ENCODE assay signal across 10 cellular contexts in genomic region chr2:33275689-33276444, GRCh38.
DNase-seq lines count a peak whose midpoint lies in the region; ATAC-seq and TF ChIP-seq lines count a peak whose summit lies in the region.
"Had no signal": no experiment of that assay in that cellular context is flagged by ENCODE, and none has a peak within 500 bp of the region (broad histone marks: within the 10 kb centered on the region; RNA-seq: fewer than 3 reads in every experiment).

No MANE protein-coding gene starts in this region.

- H3K27ac Mint-ChIP-seq in Caco-2 (ENCODE audit: unreplicated experiment), result peak overlapping the region; percentile 4
- H3K27ac Mint-ChIP-seq in central memory CD8-positive, alpha-beta T cell (ENCODE audit: low read depth), result peak overlapping the region; percentile 64
- peak overlapping the region; percentile 80 for H3K27ac Mint-ChIP-seq in osteocyte (ENCODE audit: unreplicated experiment)

- no peaks in the 10 kb centered on the region for H3K9me3 ChIP-seq in Caco-2
- H3K9me3 ChIP-seq: suprapubic skin had no signal

- H3K4me3 Mint-ChIP-seq in Caco-2 (ENCODE audit: unreplicated experiment) (no peak overlapping the region), osteocyte (ENCODE audit: unreplicated experiment) (no peak overlapping the region)
- peak overlapping the region; percentile 1 for H3K4me3 Mint-ChIP-seq in central memory CD8-positive, alpha-beta T cell

- POLR2A ChIA-PET in Caco-2 (lab: Charles Lee), result no interaction called here

- no peaks in the 10 kb centered on the region for H3K36me3 ChIP-seq in Caco-2 (ENCODE audit: control insufficient read depth, insufficient read depth, low read length)
- H3K36me3 ChIP-seq: suprapubic skin had no signal

- ATAC-seq in central memory CD8-positive, alpha-beta T cell (replicated peaks; ENCODE audit: extremely low read depth, poor library complexity, severe bottlenecking), result peak; percentile 98
- no peak for ATAC-seq in HG03045 (IDR thresholded peaks at IDR 0.05; ENCODE audit: unreplicated experiment)

- no peaks in the 10 kb centered on the region for H3K9me3 Mint-ChIP-seq in Caco-2 (ENCODE audit: unreplicated experiment)
- no peaks in the 10 kb centered on the region for H3K9me3 Mint-ChIP-seq in central memory CD8-positive, alpha-beta T cell
- H3K9me3 Mint-ChIP-seq in osteocyte (ENCODE audit: unreplicated experiment), result no peaks in the 10 kb centered on the region

- H3K4me1 ChIP-seq in Caco-2, result 0 out of 2 replicates have a peak, but pooled peaks cover 4% of the 10 kb centered on the region

- TF ChIP-seq CTCF in Caco-2 (IDR thresholded peaks at IDR 0.05; ENCODE audit: insufficient read depth in 1 of 2, low read depth in 1 of 2, low read length in 1 of 2, severe bottlenecking in 1 of 2, unreplicated experiment in 1 of 2), result no peak
- TF ChIP-seq CTCF in osteocyte (IDR thresholded peaks at IDR 0.05), result no peak

- no peak overlapping the region for H3K4me3 ChIP-seq in Caco-2 (ENCODE audit: low read depth, low read length)
- H3K4me3 ChIP-seq: dorsolateral prefrontal cortex, suprapubic skin had no signal

- H3K4me1 Mint-ChIP-seq in Caco-2 (ENCODE audit: low read depth, unreplicated experiment) (peaks cover 17% of the 10 kb centered on the region), osteocyte (ENCODE audit: unreplicated experiment) (peaks cover 29% of the 10 kb centered on the region)
- H3K4me1 Mint-ChIP-seq in central memory CD8-positive, alpha-beta T cell, result peaks cover 8% of the 10 kb centered on the region

- peak; percentile 21 to 51 for DNase-seq in Caco-2
- peak in 1 of 2 donors; percentile 62 for DNase-seq in central memory CD8-positive, alpha-beta T cell (ENCODE audit: low spot score in 2 of 2)
- DNase-seq in osteocyte (ENCODE audit: extremely low spot score, unreplicated experiment), result no peak
- DNase-seq in NCI-H524 (lab: John Stamatoyannopoulos, UW), result no peak
- DNase-seq in NCI-H128 (lab: John Stamatoyannopoulos, UW; ENCODE audit: unreplicated experiment), result no peak
- DNase-seq in medulla oblongata (ENCODE audit: extremely low spot score), result no peak

- no peaks in the 10 kb centered on the region for H3K27me3 ChIP-seq in Caco-2 (replicated peaks; ENCODE audit: control insufficient read depth, insufficient read depth, low read length)
- H3K27me3 ChIP-seq: dorsolateral prefrontal cortex, suprapubic skin had no signal

- intact Hi-C loops in Caco-2 (cut with micrococcal nuclease; ENCODE audit: unreplicated experiment), result no loop called here

- CTCF ChIA-PET in Caco-2 (lab: Charles Lee), result no interaction called here

- H3K36me3 Mint-ChIP-seq in Caco-2 (ENCODE audit: insufficient read depth, unreplicated experiment), result peaks cover 11% of the 10 kb centered on the region
- H3K36me3 Mint-ChIP-seq in central memory CD8-positive, alpha-beta T cell (ENCODE audit: insufficient read depth), result no peaks in the 10 kb centered on the region
- H3K36me3 Mint-ChIP-seq in osteocyte (ENCODE audit: unreplicated experiment), result peaks cover 37% of the 10 kb centered on the region

- BruUV-seq in Caco-2 (replicated peaks; lab: Mats Ljungman, UMichigan), result no TSS peak

- H3K27me3 Mint-ChIP-seq in Caco-2 (ENCODE audit: insufficient read depth, unreplicated experiment) (no peaks in the 10 kb centered on the region), osteocyte (ENCODE audit: unreplicated experiment) (no peaks in the 10 kb centered on the region)
- H3K27me3 Mint-ChIP-seq in central memory CD8-positive, alpha-beta T cell, result no peaks in the 10 kb centered on the region

TF ChIP-seq in PFSK-1, 5 proteins besides CTCF, POLR2A, EP300 and RAD21:
- no peak for TF ChIP-seq TAF1 (IDR thresholded peaks at IDR 0.05; ENCODE audit: borderline replicate concordance, insufficient read depth, low read length)
- TF ChIP-seq FOXP2 (optimal IDR thresholded peaks at IDR 0.05; ENCODE audit: borderline replicate concordance, extremely low read depth, extremely low read length, insufficient read depth), result peak; percentile 97
- TF ChIP-seq SIN3A (IDR thresholded peaks at IDR 0.05; ENCODE audit: borderline replicate concordance, insufficient read depth, low read length), result no peak
- TF ChIP-seq, protein P1, sequence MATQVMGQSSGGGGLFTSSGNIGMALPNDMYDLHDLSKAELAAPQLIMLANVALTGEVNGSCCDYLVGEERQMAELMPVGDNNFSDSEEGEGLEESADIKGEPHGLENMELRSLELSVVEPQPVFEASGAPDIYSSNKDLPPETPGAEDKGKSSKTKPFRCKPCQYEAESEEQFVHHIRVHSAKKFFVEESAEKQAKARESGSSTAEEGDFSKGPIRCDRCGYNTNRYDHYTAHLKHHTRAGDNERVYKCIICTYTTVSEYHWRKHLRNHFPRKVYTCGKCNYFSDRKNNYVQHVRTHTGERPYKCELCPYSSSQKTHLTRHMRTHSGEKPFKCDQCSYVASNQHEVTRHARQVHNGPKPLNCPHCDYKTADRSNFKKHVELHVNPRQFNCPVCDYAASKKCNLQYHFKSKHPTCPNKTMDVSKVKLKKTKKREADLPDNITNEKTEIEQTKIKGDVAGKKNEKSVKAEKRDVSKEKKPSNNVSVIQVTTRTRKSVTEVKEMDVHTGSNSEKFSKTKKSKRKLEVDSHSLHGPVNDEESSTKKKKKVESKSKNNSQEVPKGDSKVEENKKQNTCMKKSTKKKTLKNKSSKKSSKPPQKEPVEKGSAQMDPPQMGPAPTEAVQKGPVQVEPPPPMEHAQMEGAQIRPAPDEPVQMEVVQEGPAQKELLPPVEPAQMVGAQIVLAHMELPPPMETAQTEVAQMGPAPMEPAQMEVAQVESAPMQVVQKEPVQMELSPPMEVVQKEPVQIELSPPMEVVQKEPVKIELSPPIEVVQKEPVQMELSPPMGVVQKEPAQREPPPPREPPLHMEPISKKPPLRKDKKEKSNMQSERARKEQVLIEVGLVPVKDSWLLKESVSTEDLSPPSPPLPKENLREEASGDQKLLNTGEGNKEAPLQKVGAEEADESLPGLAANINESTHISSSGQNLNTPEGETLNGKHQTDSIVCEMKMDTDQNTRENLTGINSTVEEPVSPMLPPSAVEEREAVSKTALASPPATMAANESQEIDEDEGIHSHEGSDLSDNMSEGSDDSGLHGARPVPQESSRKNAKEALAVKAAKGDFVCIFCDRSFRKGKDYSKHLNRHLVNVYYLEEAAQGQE (IDR thresholded peaks at IDR 0.05; ENCODE audit: insufficient read depth in 1 of 2, low read depth in 2 of 2, low read length in 2 of 2), result no peak
- no peak for TF ChIP-seq POLR2AphosphoS5 (IDR thresholded peaks at IDR 0.05; ENCODE audit: low read depth, low read length)

Comparison
In these comparisons a context has a peak if more than half of its experiments do, and no peak if none do; other contexts are left out.
1. DNase-seq: peak in Caco-2 (2 of 2); none in osteocyte (single experiment), NCI-H524 (0 of 2), NCI-H128 (single experiment) and medulla oblongata (single experiment).
2. H3K27ac Mint-ChIP-seq: peak in every context shown above with its lines; median percentile 80 in osteocyte; 64 in central memory CD8-positive, alpha-beta T cell; 4 in Caco-2.